ENCODE assay signal across 8 cellular contexts in the genomic region with DNA sequence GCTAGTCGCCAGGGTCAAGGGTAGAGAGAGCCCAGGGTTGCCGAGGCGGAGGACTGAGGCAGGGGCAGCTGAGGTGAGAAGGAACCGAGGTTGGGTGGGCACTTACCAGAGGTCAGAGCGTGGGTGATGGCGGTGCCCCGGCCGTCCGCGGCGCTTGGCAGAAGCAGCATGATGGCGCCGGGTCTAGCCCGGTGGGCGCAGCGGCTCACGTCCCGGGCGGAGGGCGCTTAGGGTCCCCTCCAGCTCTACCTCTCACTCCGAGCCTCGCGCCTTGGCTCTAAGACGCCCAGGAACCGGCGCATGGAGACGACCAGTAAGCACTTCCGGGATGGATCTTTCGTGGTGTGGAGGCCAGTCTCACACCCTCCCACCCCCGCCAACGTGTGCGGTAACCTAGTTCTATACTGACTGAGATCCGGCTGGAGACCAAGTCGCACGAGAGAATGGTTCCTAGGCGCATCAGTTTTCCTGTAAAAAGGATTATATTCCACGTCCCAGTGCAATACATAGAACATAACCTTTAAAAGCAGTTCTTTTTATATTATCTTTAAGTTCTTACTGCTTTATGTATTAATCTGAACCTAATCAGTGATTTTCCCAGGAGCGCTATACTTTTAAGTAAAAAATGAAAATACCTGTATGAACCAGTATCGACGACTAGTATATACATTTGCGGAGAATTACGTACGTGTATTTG.
A peak's percentile ranks its signal among the peaks of the same experiment; 100 is the strongest.
DNase-seq lines count a peak whose midpoint lies in the region; ATAC-seq and TF ChIP-seq lines count a peak whose summit lies in the region.

A gene with protein sequence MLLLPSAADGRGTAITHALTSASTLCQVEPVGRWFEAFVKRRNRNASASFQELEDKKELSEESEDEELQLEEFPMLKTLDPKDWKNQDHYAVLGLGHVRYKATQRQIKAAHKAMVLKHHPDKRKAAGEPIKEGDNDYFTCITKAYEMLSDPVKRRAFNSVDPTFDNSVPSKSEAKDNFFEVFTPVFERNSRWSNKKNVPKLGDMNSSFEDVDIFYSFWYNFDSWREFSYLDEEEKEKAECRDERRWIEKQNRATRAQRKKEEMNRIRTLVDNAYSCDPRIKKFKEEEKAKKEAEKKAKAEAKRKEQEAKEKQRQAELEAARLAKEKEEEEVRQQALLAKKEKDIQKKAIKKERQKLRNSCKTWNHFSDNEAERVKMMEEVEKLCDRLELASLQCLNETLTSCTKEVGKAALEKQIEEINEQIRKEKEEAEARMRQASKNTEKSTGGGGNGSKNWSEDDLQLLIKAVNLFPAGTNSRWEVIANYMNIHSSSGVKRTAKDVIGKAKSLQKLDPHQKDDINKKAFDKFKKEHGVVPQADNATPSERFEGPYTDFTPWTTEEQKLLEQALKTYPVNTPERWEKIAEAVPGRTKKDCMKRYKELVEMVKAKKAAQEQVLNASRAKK (minus strand): TSS at position 315 of the 697 bp plus-strand sequence. CDS start 145 bp downstream, at position 170.

- peak; percentile 83 for ATAC-seq in GM19023 (IDR thresholded peaks at IDR 0.05; ENCODE audit: unreplicated experiment)
- ATAC-seq in HG03280 (IDR thresholded peaks at IDR 0.05; ENCODE audit: unreplicated experiment): peak; percentile 76

- TF ChIP-seq CTCF in AG09319 (IDR thresholded peaks at IDR 0.05; ENCODE audit: low read depth, low read length): no peak

- DNase-seq in AG09319 (ENCODE audit: extremely low read depth, low read depth) (peak; percentile 82), NCI-H345 (lab: John Stamatoyannopoulos, UW) (peak; percentile 93), islet precursor cell (peak; percentile 92)
- peak; percentile 80 for DNase-seq in activated CD4-positive, CD25-positive, alpha-beta regulatory T cell treated with anti-CD3 and anti-CD28 coated beads, Interleukin-2, amount 50 U/mL, for 16 hours (ENCODE audit: low read depth, low spot score)
- peak; percentile 84 for DNase-seq in central memory CD4-positive, alpha-beta T cell
- DNase-seq in stimulated activated CD4-positive, alpha-beta T cell treated with anti-CD3 and anti-CD28 coated beads, Interleukin-12 subunit alpha, Interleukin-12 subunit beta, amount 100 ng/mL, for 4 hours: peak; percentile 79

Comparison
In these comparisons a context has a peak if more than half of its experiments do, and no peak if none do; other contexts are left out.
1. Peak in every context shown above with its lines: DNase-seq and ATAC-seq.